2 cellular contexts compared by ENCODE assay signal in the genomic region with DNA sequence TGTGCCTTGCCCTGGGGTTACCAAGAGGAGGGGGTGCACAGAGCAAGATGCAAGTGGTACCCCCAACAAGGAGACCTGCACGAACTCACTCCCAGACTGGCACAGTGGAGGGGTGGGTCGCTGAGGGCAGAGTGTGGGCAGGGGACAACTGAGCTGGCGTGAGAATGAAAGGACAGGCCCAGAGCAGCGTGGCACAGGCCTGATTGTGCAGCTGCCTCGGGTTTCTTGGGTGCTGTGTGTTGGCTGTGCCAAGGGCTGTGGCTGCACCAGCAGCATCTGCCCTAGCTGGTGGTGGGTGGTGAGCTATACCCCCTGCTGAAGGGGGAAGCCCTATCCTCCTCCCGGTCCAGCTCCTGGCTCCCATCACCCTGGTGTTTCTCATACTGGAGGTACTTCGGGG.
TF ChIP-seq lines count a peak whose summit lies in the region.

No MANE protein-coding gene starts in this region.

TF ChIP-seq in GM23338, 12 proteins besides CTCF, POLR2A, EP300 and RAD21:
- no peak for TF ChIP-seq CREB1 (CRISPR knock-in tag; IDR thresholded peaks at IDR 0.05; ENCODE audit: low read depth)
- TF ChIP-seq EZH2phosphoT487 (IDR thresholded peaks at IDR 0.05; ENCODE audit: unreplicated experiment), result no peak
- no peak for TF ChIP-seq STAT1 (IDR thresholded peaks at IDR 0.05; ENCODE audit: unreplicated experiment)
- TF ChIP-seq, protein P1, sequence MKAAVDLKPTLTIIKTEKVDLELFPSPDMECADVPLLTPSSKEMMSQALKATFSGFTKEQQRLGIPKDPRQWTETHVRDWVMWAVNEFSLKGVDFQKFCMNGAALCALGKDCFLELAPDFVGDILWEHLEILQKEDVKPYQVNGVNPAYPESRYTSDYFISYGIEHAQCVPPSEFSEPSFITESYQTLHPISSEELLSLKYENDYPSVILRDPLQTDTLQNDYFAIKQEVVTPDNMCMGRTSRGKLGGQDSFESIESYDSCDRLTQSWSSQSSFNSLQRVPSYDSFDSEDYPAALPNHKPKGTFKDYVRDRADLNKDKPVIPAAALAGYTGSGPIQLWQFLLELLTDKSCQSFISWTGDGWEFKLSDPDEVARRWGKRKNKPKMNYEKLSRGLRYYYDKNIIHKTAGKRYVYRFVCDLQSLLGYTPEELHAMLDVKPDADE (IDR thresholded peaks at IDR 0.05), result no peak
- no peak for TF ChIP-seq JUNB (IDR thresholded peaks at IDR 0.05; ENCODE audit: unreplicated experiment)
- no peak for TF ChIP-seq ZNF114 (CRISPR knock-in tag; IDR thresholded peaks at IDR 0.05)
- TF ChIP-seq, protein P2, sequence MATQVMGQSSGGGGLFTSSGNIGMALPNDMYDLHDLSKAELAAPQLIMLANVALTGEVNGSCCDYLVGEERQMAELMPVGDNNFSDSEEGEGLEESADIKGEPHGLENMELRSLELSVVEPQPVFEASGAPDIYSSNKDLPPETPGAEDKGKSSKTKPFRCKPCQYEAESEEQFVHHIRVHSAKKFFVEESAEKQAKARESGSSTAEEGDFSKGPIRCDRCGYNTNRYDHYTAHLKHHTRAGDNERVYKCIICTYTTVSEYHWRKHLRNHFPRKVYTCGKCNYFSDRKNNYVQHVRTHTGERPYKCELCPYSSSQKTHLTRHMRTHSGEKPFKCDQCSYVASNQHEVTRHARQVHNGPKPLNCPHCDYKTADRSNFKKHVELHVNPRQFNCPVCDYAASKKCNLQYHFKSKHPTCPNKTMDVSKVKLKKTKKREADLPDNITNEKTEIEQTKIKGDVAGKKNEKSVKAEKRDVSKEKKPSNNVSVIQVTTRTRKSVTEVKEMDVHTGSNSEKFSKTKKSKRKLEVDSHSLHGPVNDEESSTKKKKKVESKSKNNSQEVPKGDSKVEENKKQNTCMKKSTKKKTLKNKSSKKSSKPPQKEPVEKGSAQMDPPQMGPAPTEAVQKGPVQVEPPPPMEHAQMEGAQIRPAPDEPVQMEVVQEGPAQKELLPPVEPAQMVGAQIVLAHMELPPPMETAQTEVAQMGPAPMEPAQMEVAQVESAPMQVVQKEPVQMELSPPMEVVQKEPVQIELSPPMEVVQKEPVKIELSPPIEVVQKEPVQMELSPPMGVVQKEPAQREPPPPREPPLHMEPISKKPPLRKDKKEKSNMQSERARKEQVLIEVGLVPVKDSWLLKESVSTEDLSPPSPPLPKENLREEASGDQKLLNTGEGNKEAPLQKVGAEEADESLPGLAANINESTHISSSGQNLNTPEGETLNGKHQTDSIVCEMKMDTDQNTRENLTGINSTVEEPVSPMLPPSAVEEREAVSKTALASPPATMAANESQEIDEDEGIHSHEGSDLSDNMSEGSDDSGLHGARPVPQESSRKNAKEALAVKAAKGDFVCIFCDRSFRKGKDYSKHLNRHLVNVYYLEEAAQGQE (IDR thresholded peaks at IDR 0.05; ENCODE audit: unreplicated experiment), result no peak
- no peak for TF ChIP-seq EZH2 (IDR thresholded peaks at IDR 0.05; ENCODE audit: low read depth, unreplicated experiment)
- TF ChIP-seq POLR2AphosphoS5 (IDR thresholded peaks at IDR 0.05; ENCODE audit: low read depth), result no peak
- TF ChIP-seq, protein P3, sequence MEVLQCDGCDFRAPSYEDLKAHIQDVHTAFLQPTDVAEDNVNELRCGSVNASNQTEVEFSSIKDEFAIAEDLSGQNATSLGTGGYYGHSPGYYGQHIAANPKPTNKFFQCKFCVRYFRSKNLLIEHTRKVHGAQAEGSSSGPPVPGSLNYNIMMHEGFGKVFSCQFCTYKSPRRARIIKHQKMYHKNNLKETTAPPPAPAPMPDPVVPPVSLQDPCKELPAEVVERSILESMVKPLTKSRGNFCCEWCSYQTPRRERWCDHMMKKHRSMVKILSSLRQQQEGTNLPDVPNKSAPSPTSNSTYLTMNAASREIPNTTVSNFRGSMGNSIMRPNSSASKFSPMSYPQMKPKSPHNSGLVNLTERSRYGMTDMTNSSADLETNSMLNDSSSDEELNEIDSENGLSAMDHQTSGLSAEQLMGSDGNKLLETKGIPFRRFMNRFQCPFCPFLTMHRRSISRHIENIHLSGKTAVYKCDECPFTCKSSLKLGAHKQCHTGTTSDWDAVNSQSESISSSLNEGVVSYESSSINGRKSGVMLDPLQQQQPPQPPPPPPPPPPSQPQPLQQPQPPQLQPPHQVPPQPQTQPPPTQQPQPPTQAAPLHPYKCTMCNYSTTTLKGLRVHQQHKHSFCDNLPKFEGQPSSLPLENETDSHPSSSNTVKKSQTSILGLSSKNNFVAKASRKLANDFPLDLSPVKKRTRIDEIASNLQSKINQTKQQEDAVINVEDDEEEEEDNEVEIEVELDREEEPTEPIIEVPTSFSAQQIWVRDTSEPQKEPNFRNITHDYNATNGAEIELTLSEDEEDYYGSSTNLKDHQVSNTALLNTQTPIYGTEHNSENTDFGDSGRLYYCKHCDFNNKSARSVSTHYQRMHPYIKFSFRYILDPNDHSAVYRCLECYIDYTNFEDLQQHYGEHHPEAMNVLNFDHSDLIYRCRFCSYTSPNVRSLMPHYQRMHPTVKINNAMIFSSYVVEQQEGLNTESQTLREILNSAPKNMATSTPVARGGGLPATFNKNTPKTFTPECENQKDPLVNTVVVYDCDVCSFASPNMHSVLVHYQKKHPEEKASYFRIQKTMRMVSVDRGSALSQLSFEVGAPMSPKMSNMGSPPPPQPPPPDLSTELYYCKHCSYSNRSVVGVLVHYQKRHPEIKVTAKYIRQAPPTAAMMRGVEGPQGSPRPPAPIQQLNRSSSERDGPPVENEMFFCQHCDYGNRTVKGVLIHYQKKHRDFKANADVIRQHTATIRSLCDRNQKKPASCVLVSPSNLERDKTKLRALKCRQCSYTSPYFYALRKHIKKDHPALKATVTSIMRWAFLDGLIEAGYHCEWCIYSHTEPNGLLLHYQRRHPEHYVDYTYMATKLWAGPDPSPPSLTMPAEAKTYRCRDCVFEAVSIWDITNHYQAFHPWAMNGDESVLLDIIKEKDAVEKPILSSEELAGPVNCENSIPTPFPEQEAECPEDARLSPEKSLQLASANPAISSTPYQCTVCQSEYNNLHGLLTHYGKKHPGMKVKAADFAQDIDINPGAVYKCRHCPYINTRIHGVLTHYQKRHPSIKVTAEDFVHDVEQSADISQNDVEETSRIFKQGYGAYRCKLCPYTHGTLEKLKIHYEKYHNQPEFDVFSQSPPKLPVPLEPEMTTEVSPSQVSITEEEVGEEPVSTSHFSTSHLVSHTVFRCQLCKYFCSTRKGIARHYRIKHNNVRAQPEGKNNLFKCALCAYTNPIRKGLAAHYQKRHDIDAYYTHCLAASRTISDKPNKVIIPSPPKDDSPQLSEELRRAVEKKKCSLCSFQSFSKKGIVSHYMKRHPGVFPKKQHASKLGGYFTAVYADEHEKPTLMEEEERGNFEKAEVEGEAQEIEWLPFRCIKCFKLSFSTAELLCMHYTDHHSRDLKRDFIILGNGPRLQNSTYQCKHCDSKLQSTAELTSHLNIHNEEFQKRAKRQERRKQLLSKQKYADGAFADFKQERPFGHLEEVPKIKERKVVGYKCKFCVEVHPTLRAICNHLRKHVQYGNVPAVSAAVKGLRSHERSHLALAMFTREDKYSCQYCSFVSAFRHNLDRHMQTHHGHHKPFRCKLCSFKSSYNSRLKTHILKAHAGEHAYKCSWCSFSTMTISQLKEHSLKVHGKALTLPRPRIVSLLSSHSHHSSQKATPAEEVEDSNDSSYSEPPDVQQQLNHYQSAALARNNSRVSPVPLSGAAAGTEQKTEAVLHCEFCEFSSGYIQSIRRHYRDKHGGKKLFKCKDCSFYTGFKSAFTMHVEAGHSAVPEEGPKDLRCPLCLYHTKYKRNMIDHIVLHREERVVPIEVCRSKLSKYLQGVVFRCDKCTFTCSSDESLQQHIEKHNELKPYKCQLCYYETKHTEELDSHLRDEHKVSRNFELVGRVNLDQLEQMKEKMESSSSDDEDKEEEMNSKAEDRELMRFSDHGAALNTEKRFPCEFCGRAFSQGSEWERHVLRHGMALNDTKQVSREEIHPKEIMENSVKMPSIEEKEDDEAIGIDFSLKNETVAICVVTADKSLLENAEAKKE (CRISPR knock-in tag; IDR thresholded peaks at IDR 0.05), result no peak

TF ChIP-seq in H1, 55 proteins besides CTCF, POLR2A, EP300 and RAD21:
- TF ChIP-seq CHD2 (IDR thresholded peaks at IDR 0.05; ENCODE audit: low read length), result no peak
- TF ChIP-seq, protein P4, sequence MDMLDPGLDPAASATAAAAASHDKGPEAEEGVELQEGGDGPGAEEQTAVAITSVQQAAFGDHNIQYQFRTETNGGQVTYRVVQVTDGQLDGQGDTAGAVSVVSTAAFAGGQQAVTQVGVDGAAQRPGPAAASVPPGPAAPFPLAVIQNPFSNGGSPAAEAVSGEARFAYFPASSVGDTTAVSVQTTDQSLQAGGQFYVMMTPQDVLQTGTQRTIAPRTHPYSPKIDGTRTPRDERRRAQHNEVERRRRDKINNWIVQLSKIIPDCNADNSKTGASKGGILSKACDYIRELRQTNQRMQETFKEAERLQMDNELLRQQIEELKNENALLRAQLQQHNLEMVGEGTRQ (IDR thresholded peaks at IDR 0.05; ENCODE audit: low read length), result no peak
- no peak for TF ChIP-seq BRCA1 (IDR thresholded peaks at IDR 0.05; ENCODE audit: low read depth, low read length)
- TF ChIP-seq, protein P5, sequence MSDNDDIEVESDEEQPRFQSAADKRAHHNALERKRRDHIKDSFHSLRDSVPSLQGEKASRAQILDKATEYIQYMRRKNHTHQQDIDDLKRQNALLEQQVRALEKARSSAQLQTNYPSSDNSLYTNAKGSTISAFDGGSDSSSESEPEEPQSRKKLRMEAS (IDR thresholded peaks at IDR 0.05), result no peak
- no peak for TF ChIP-seq CBX5 (IDR thresholded peaks at IDR 0.05; ENCODE audit: low read depth, low read length)
- TF ChIP-seq TEAD4 (IDR thresholded peaks at IDR 0.05; ENCODE audit: low read depth, low read length), result no peak
- TF ChIP-seq NANOG (IDR thresholded peaks at IDR 0.05; ENCODE audit: insufficient read depth, low read depth, low read length, poor library complexity, severe bottlenecking), result no peak
- no peak for TF ChIP-seq RFX5 (IDR thresholded peaks at IDR 0.05; ENCODE audit: borderline replicate concordance, low read depth, low read length)
- no peak for TF ChIP-seq SP4 (IDR thresholded peaks at IDR 0.05; ENCODE audit: low read length)
- no peak for TF ChIP-seq CTBP2 (IDR thresholded peaks at IDR 0.05; ENCODE audit: borderline replicate concordance, insufficient read depth, insufficient read length, low read length)
- no peak for TF ChIP-seq MAFK (IDR thresholded peaks at IDR 0.05; ENCODE audit: low read depth, low read length)
- TF ChIP-seq JUND (IDR thresholded peaks at IDR 0.05; ENCODE audit: low read length), result no peak
